Comparison of ENCODE assay signal across 3 cellular contexts in the genomic region with DNA sequence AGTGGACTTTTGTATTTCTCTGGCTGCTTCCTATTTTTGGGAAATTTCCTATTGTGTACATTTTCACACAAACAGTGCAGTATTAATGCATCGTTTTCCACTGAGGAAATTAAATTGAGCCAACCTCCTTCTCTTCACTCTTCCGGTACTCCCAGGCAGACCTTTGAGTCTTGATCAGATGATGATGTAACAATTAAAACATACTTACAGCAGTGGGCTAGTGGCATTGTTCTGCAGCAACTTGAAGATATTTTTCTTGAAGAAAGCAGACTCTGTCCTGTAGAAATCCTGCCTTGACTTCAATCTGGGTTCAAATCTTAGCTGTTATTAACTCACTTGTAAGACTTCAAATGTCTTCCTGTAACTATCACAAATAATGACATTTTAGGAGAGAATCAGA.
TF ChIP-seq lines count a peak whose summit lies in the region.

No MANE protein-coding gene starts in this region.

TF ChIP-seq in HCT116, 20 proteins besides CTCF, POLR2A, EP300 and RAD21:
- no peak for TF ChIP-seq SIN3A (IDR thresholded peaks at IDR 0.05; ENCODE audit: low read depth)
- no peak for TF ChIP-seq POLR2AphosphoS5 (IDR thresholded peaks at IDR 0.05; ENCODE audit: low read depth, low read length)
- TF ChIP-seq, protein P1, sequence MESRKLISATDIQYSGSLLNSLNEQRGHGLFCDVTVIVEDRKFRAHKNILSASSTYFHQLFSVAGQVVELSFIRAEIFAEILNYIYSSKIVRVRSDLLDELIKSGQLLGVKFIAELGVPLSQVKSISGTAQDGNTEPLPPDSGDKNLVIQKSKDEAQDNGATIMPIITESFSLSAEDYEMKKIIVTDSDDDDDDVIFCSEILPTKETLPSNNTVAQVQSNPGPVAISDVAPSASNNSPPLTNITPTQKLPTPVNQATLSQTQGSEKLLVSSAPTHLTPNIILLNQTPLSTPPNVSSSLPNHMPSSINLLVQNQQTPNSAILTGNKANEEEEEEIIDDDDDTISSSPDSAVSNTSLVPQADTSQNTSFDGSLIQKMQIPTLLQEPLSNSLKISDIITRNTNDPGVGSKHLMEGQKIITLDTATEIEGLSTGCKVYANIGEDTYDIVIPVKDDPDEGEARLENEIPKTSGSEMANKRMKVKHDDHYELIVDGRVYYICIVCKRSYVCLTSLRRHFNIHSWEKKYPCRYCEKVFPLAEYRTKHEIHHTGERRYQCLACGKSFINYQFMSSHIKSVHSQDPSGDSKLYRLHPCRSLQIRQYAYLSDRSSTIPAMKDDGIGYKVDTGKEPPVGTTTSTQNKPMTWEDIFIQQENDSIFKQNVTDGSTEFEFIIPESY (IDR thresholded peaks at IDR 0.05; ENCODE audit: extremely low read depth, insufficient replicate concordance, low read length), result no peak
- no peak for TF ChIP-seq REST (IDR thresholded peaks at IDR 0.05; ENCODE audit: low read depth)
- TF ChIP-seq SRF (IDR thresholded peaks at IDR 0.05; ENCODE audit: low read depth), result no peak
- TF ChIP-seq, protein P2, sequence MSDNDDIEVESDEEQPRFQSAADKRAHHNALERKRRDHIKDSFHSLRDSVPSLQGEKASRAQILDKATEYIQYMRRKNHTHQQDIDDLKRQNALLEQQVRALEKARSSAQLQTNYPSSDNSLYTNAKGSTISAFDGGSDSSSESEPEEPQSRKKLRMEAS (IDR thresholded peaks at IDR 0.05), result no peak
- no peak for TF ChIP-seq ELF1 (IDR thresholded peaks at IDR 0.05; ENCODE audit: borderline replicate concordance, low read depth)
- TF ChIP-seq SP1 (IDR thresholded peaks at IDR 0.05; ENCODE audit: low read depth), result no peak
- TF ChIP-seq EZH2 (IDR thresholded peaks at IDR 0.05), result no peak
- TF ChIP-seq YY1 (IDR thresholded peaks at IDR 0.05; ENCODE audit: extremely low read depth, insufficient replicate concordance, low read depth, low read length), result no peak
- no peak for TF ChIP-seq JUND (IDR thresholded peaks at IDR 0.05)
- TF ChIP-seq ZFX (IDR thresholded peaks at IDR 0.05), result no peak
- TF ChIP-seq TCF7L2 (IDR thresholded peaks at IDR 0.05; ENCODE audit: borderline replicate concordance, extremely low read depth, insufficient read depth, insufficient read length), result no peak
- TF ChIP-seq FOSL1 (IDR thresholded peaks at IDR 0.05; ENCODE audit: low read depth), result no peak
- TF ChIP-seq CBX3 (IDR thresholded peaks at IDR 0.05; ENCODE audit: low read depth), result no peak
- no peak for TF ChIP-seq ZNF274 (IDR thresholded peaks at IDR 0.05; ENCODE audit: low read depth, low read length)
- no peak for TF ChIP-seq CEBPB (IDR thresholded peaks at IDR 0.05; ENCODE audit: low read depth)
TF ChIP-seq in HCT116: peak in this region for 0.

TF ChIP-seq in WTC11, 78 proteins besides CTCF, POLR2A, EP300 and RAD21 (continues in another document):
- no peak for TF ChIP-seq ZNF423 (CRISPR knock-in tag; IDR thresholded peaks at IDR 0.05)
- TF ChIP-seq, protein P2 (CRISPR knock-in tag; IDR thresholded peaks at IDR 0.05), result no peak
- TF ChIP-seq MYBL2 (CRISPR knock-in tag; IDR thresholded peaks at IDR 0.05), result no peak
- TF ChIP-seq, protein P3, sequence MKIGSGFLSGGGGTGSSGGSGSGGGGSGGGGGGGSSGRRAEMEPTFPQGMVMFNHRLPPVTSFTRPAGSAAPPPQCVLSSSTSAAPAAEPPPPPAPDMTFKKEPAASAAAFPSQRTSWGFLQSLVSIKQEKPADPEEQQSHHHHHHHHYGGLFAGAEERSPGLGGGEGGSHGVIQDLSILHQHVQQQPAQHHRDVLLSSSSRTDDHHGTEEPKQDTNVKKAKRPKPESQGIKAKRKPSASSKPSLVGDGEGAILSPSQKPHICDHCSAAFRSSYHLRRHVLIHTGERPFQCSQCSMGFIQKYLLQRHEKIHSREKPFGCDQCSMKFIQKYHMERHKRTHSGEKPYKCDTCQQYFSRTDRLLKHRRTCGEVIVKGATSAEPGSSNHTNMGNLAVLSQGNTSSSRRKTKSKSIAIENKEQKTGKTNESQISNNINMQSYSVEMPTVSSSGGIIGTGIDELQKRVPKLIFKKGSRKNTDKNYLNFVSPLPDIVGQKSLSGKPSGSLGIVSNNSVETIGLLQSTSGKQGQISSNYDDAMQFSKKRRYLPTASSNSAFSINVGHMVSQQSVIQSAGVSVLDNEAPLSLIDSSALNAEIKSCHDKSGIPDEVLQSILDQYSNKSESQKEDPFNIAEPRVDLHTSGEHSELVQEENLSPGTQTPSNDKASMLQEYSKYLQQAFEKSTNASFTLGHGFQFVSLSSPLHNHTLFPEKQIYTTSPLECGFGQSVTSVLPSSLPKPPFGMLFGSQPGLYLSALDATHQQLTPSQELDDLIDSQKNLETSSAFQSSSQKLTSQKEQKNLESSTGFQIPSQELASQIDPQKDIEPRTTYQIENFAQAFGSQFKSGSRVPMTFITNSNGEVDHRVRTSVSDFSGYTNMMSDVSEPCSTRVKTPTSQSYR (CRISPR knock-in tag; IDR thresholded peaks at IDR 0.05), result no peak
- TF ChIP-seq ZSCAN18 (CRISPR knock-in tag; IDR thresholded peaks at IDR 0.05), result no peak
- no peak for TF ChIP-seq TEAD1 (CRISPR knock-in tag; IDR thresholded peaks at IDR 0.05)
- TF ChIP-seq MXD4 (CRISPR knock-in tag; IDR thresholded peaks at IDR 0.05; ENCODE audit: borderline replicate concordance), result no peak
- TF ChIP-seq E2F4 (CRISPR knock-in tag; IDR thresholded peaks at IDR 0.05; ENCODE audit: borderline replicate concordance, low read depth), result no peak
- no peak for TF ChIP-seq PREB (CRISPR knock-in tag; IDR thresholded peaks at IDR 0.05; ENCODE audit: borderline replicate concordance)
- TF ChIP-seq, protein P4, sequence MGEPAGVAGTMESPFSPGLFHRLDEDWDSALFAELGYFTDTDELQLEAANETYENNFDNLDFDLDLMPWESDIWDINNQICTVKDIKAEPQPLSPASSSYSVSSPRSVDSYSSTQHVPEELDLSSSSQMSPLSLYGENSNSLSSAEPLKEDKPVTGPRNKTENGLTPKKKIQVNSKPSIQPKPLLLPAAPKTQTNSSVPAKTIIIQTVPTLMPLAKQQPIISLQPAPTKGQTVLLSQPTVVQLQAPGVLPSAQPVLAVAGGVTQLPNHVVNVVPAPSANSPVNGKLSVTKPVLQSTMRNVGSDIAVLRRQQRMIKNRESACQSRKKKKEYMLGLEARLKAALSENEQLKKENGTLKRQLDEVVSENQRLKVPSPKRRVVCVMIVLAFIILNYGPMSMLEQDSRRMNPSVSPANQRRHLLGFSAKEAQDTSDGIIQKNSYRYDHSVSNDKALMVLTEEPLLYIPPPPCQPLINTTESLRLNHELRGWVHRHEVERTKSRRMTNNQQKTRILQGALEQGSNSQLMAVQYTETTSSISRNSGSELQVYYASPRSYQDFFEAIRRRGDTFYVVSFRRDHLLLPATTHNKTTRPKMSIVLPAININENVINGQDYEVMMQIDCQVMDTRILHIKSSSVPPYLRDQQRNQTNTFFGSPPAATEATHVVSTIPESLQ (CRISPR knock-in tag; IDR thresholded peaks at IDR 0.05), result no peak

TF ChIP-seq in endothelial cell of umbilical vein, 7 proteins besides CTCF, POLR2A, EP300 and RAD21:
- TF ChIP-seq POLR2AphosphoS5 (IDR thresholded peaks at IDR 0.05; ENCODE audit: insufficient read depth, low read depth, low read length) (no peak), FOS (IDR thresholded peaks at IDR 0.05; ENCODE audit: borderline replicate concordance, insufficient read depth, low read length) (no peak), MYC (IDR thresholded peaks at IDR 0.05; ENCODE audit: low read depth, low read length) (no peak), JUN (IDR thresholded peaks at IDR 0.05; ENCODE audit: borderline replicate concordance, insufficient read depth, insufficient read length, low read depth) (no peak), GATA2 (IDR thresholded peaks at IDR 0.05; ENCODE audit: insufficient read depth, insufficient read length, low read depth, low read length) (no peak), EZH2 (IDR thresholded peaks at IDR 0.05; ENCODE audit: borderline replicate concordance, low read depth, low read length, severe bottlenecking) (no peak)
- TF ChIP-seq, protein P2 (IDR thresholded peaks at IDR 0.05; ENCODE audit: insufficient read depth, insufficient read length), result no peak
